9 cellular contexts compared by ENCODE assay signal in genomic region chr20:3115190-3116107, GRCh38. TPM values are rescaled to one million over a fixed set of nuclear protein-coding genes. Genes with fewer than 3 reads are reported as not detected.
DNase-seq lines count a peak whose midpoint lies in the region; FAIRE-seq and TF ChIP-seq lines count a peak whose summit lies in the region.
"Had no signal": no experiment of that assay in that cellular context is flagged by ENCODE, and none has a peak within 500 bp of the region (broad histone marks: within the 10 kb centered on the region; RNA-seq: fewer than 3 reads in every experiment).

No MANE protein-coding gene starts in this region.

- WGBS in liver: 53% methylated on average over 30 of the region's 30 CpGs

- DNase-seq in NCI-H2107 treated with DMSO at 0.1 percent for 48 hours (lab: John Stamatoyannopoulos, UW; ENCODE audit: unreplicated experiment) (peak; percentile 52), NCI-H2107 (lab: John Stamatoyannopoulos, UW) (no peak), HT-29 (ENCODE audit: low spot score) (peak; percentile 55), RCC 7860 (ENCODE audit: low spot score) (peak; percentile 31), coronary artery (ENCODE audit: low spot score) (no peak), vagina (ENCODE audit: extremely low spot score in 2 of 2) (no peak)
- DNase-seq in T-helper 2 cell treated with Interferon-gamma antibody and Interleukin-4, amounts not matched to agents 5 μg/mL and 100 μg/mL, for 36 hours (ENCODE audit: low spot score): no peak

- H3K4me3 ChIP-seq in coronary artery (no peak overlapping the region), liver (ENCODE audit: low read depth in 1 of 3, low read length in 3 of 3) (no peak overlapping the region), vagina (no peak overlapping the region)

- TF ChIP-seq POLR2A in vagina (IDR thresholded peaks at IDR 0.05): no peak

- H3K27me3 ChIP-seq in liver (ENCODE audit: control insufficient read depth in 4 of 4, insufficient read depth in 4 of 4, low read length in 3 of 4): no peaks in the 10 kb centered on the region
- H3K27me3 ChIP-seq in vagina: no peaks in the 10 kb centered on the region

- H3K4me3 Mint-ChIP-seq in T-helper 2 cell treated with Interferon-gamma antibody and Interleukin-4, amounts not matched to agents 5 μg/mL and 100 μg/mL, for 36 hours: no peak overlapping the region

- H3K4me1 ChIP-seq in liver (ENCODE audit: control insufficient read depth in 4 of 4, insufficient read depth in 4 of 4, low read length in 3 of 4) (peaks cover 2 to 14% (median 9%) of the 10 kb centered on the region in 4 donors), vagina (no peaks in the 10 kb centered on the region)

- no peaks in the 10 kb centered on the region for H3K4me1 Mint-ChIP-seq in T-helper 2 cell treated with Interferon-gamma antibody and Interleukin-4, amounts not matched to agents 5 μg/mL and 100 μg/mL, for 36 hours (ENCODE audit: low read depth)

- H3K27ac ChIP-seq in coronary artery (no peak overlapping the region), liver (ENCODE audit: low read depth in 1 of 2, low read length in 2 of 2) (no peak overlapping the region), vagina (no peak overlapping the region)

- intact Hi-C loops in vagina (cut with DNase I): loop anchor here (10.0 kb wide), 1 partner anchor 61 kb away; no protein-coding TSS in a partner anchor

- TF ChIP-seq RAD21 in liver (IDR thresholded peaks at IDR 0.05): peak; percentile 78 to 81

- no peaks in the 10 kb centered on the region for H3K9me3 Mint-ChIP-seq in T-helper 2 cell treated with Interferon-gamma antibody and Interleukin-4, amounts not matched to agents 5 μg/mL and 100 μg/mL, for 36 hours
- H3K9me3 Mint-ChIP-seq: activated naive CD4-positive, alpha-beta T cell treated with anti-CD3 and anti-CD28 coated beads, Interleukin-2, amount 50 U/mL, for 24 hours had no signal

- H3K27me3 Mint-ChIP-seq in T-helper 2 cell treated with Interferon-gamma antibody and Interleukin-4, amounts not matched to agents 5 μg/mL and 100 μg/mL, for 36 hours (ENCODE audit: low read depth): no peaks in the 10 kb centered on the region
- H3K27me3 Mint-ChIP-seq: activated naive CD4-positive, alpha-beta T cell treated with anti-CD3 and anti-CD28 coated beads, Interleukin-2, amount 50 U/mL, for 24 hours had no signal

- TF ChIP-seq CTCF in coronary artery (IDR thresholded peaks at IDR 0.05) (peak; percentile 52), liver (IDR thresholded peaks at IDR 0.05; ENCODE audit: low read depth, low read length, missing input control) (peak; percentile 77), vagina (IDR thresholded peaks at IDR 0.05) (peak; percentile 19 to 70 (median 37))

- no peak overlapping the region for H3K9ac ChIP-seq in liver (ENCODE audit: low read depth in 1 of 2, low read length in 2 of 2)

- H3K36me3 ChIP-seq in liver (ENCODE audit: control insufficient read depth in 4 of 4, insufficient read depth in 3 of 4, low read depth in 1 of 4, low read length in 3 of 4) (no peaks in the 10 kb centered on the region), vagina (peaks cover 0 to 9% of the 10 kb centered on the region in 2 donors)

- H3K27ac Mint-ChIP-seq in T-helper 2 cell treated with Interferon-gamma antibody and Interleukin-4, amounts not matched to agents 5 μg/mL and 100 μg/mL, for 36 hours: no peak overlapping the region
- H3K27ac Mint-ChIP-seq: activated naive CD4-positive, alpha-beta T cell treated with anti-CD3 and anti-CD28 coated beads, Interleukin-2, amount 50 U/mL, for 24 hours had no signal

- H3K9me3 ChIP-seq in liver (ENCODE audit: control insufficient read depth in 4 of 4, low read length in 3 of 4) (no peaks in the 10 kb centered on the region), vagina (no peaks in the 10 kb centered on the region)

- H3K36me3 Mint-ChIP-seq in T-helper 2 cell treated with Interferon-gamma antibody and Interleukin-4, amounts not matched to agents 5 μg/mL and 100 μg/mL, for 36 hours (ENCODE audit: low read depth): peaks cover 17% of the 10 kb centered on the region

- peak; percentile 42 for FAIRE-seq in RCC 7860 (lab: Jason Lieb, UNC)

TF ChIP-seq in liver, 16 proteins besides CTCF, POLR2A, EP300 and RAD21:
- TF ChIP-seq RXRA (IDR thresholded peaks at IDR 0.05): no peak
- no peak for TF ChIP-seq TAF1 (conservative IDR thresholded peaks at IDR 0.05)
- TF ChIP-seq EGR1 (IDR thresholded peaks at IDR 0.05; ENCODE audit: low read depth in 2 of 2): no peak
- TF ChIP-seq MAX (IDR thresholded peaks at IDR 0.05): no peak
- TF ChIP-seq SP1 (IDR thresholded peaks at IDR 0.05): no peak
- TF ChIP-seq HNF4A (conservative IDR thresholded peaks at IDR 0.05): no peak
- no peak for TF ChIP-seq NR2F2 (IDR thresholded peaks at IDR 0.05)
- no peak for TF ChIP-seq ATF3 (IDR thresholded peaks at IDR 0.05)
- no peak for TF ChIP-seq FOXA1 (IDR thresholded peaks at IDR 0.05)
- no peak for TF ChIP-seq REST (IDR thresholded peaks at IDR 0.05)
- no peak for TF ChIP-seq JUND (IDR thresholded peaks at IDR 0.05)
- TF ChIP-seq YY1 (IDR thresholded peaks at IDR 0.05): no peak
- no peak for TF ChIP-seq GABPA (IDR thresholded peaks at IDR 0.05 in 1 of 2, conservative IDR thresholded peaks at IDR 0.05 in 1 of 2)

RNA-seq across cellular contexts. Expression of gene AVP, which starts 30.9 kb away (rescaled TPM):
- total RNA-seq in HT-29 (2014; rRNA removed; shearing (Covaris generic)): not detected in 2 replicates
- not detected for total RNA-seq in liver
- polyA plus RNA-seq in liver: 1 to 10 TPM in 1 of 2 donors, not detected in 1; 2.5 TPM
- total RNA-seq in vagina: not detected

RNA-seq across cellular contexts. Expression of gene OXT, which starts 44.0 kb away (rescaled TPM):
- total RNA-seq in HT-29 (2014; rRNA removed; shearing (Covaris generic)): not detected in 2 replicates
- total RNA-seq in liver (1 to 10 TPM in 1 of 2 donors, under 1 TPM in 1; 0.75 to 6.5 TPM), vagina (not detected)
- 10 to 100 TPM in 1 of 2 donors, 1 to 10 TPM in 1; 2.0 to 41.6 TPM for polyA plus RNA-seq in liver

RNA-seq across cellular contexts. Expression of gene FASTKD5, which starts 44.2 kb away (rescaled TPM):
- total RNA-seq in HT-29 (2014; rRNA removed; shearing (Covaris generic)): 11.3 and 11.9 TPM in 2 replicates
- total RNA-seq in liver (10 to 100 TPM; 11.5 to 19.0 TPM), vagina (10.3 TPM)
- polyA plus RNA-seq in liver: 10 to 100 TPM in 1 of 2 donors, 1 to 10 TPM in 1; 9.3 to 12.0 TPM

RNA-seq across cellular contexts. Expression of gene UBOX5, which starts 44.2 kb away (rescaled TPM):
- 5.0 and 5.4 TPM in 2 replicates for total RNA-seq in HT-29 (2014; rRNA removed; shearing (Covaris generic))
- total RNA-seq in liver: 1 to 10 TPM; 1.6 to 1.9 TPM
- polyA plus RNA-seq in liver: 1 to 10 TPM; 1.5 to 2.0 TPM
- total RNA-seq in vagina: 7.6 TPM

RNA-seq across cellular contexts. Expression of gene LZTS3, which starts 57.9 kb away (rescaled TPM):
- 6.5 and 6.6 TPM in 2 replicates for total RNA-seq in HT-29 (2014; rRNA removed; shearing (Covaris generic))
- 1 to 10 TPM; 3.5 TPM for total RNA-seq in liver
- 1 to 10 TPM; 1.9 to 3.7 TPM for polyA plus RNA-seq in liver
- 12.8 TPM for total RNA-seq in vagina

Comparison
In these comparisons a context has a peak if more than half of its experiments do, and no peak if none do; other contexts are left out.
1. DNase-seq: peak in NCI-H2107 treated with DMSO at 0.1 percent for 48 hours (single experiment), HT-29 (single experiment) and RCC 7860 (single experiment); none in NCI-H2107 (single experiment), coronary artery (single experiment), vagina (0 of 2) and T-helper 2 cell treated with Interferon-gamma antibody and Interleukin-4, amounts not matched to agents 5 μg/mL and 100 μg/mL, for 36 hours (single experiment).
2. Peak in every context shown above with its lines, with median percentiles within 50 percentile points of each other: CTCF ChIP-seq.